24 cellular contexts compared by ENCODE assay signal in the genomic region with DNA sequence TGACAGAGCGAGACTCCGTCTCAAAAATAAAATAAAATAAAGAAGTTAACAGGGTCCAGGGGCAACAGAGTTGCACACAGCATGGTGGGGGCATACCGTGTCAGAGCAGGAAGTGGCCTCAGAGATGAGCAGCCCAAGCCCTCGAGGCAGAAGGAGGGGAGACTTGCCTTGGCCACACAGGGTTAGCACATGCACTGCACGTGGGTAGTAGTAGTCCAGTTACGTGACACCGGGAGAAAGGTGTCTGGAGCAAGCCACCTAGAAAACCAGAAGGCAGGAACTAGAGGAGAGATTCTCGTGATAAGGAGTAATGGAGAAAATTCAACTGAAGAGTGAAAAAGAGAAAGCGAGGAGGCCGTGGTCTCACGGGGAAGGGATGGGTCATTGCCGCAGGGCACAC. TPM values are rescaled to one million over a fixed set of nuclear protein-coding genes. Genes with fewer than 3 reads are reported as not detected.
"Had no signal": no experiment of that assay in that cellular context is flagged by ENCODE, and none has a peak within 500 bp of the region (broad histone marks: within the 10 kb centered on the region; RNA-seq: fewer than 3 reads in every experiment).

No MANE protein-coding gene starts in this region.

- H3K4me1 ChIP-seq: prostate gland had no signal

- H3K9me3 Mint-ChIP-seq: activated naive CD4-positive, alpha-beta T cell treated with anti-CD3 and anti-CD28 coated beads for 36 hours; activated naive CD8-positive, alpha-beta T cell treated with anti-CD3 and anti-CD28 coated beads for 36 hours; activated T-cell treated with anti-CD3 and anti-CD28 coated beads, Interleukin-2, amount 50 U/mL, for 72 hours; naive B cell; T-helper 2 cell treated with Interferon-gamma antibody and Interleukin-4, amounts not matched to agents 5 μg/mL and 100 μg/mL, for 36 hours had no signal

- H3K27me3 ChIP-seq: adrenal gland, body of pancreas, dorsolateral prefrontal cortex, gastrocnemius medialis, suprapubic skin had no signal

- H3K36me3 ChIP-seq: adrenal gland, gastrocnemius medialis, prostate gland, suprapubic skin, tibial artery had no signal

- DNase-seq: activated CD4-positive, alpha-beta T cell treated with anti-CD3 and anti-CD28 coated beads for 36 hours; activated CD4-positive, CD25-positive, alpha-beta regulatory T cell; activated CD8-positive, alpha-beta memory T cell treated with anti-CD3 and anti-CD28 coated beads, Interleukin-2, amount 10 ng/mL, durations not matched to agents 7 days and 5 days; activated CD8-positive, alpha-beta T cell treated with anti-CD3 and anti-CD28 coated beads, Interleukin-2, amount 10 ng/mL, durations not matched to agents 7 days and 5 days; activated naive CD4-positive, alpha-beta T cell treated with anti-CD3 and anti-CD28 coated beads for 36 hours; activated naive CD8-positive, alpha-beta T cell treated with anti-CD3 and anti-CD28 coated beads for 36 hours; activated T-cell treated with anti-CD3 and anti-CD28 coated beads, Interleukin-2, amount 50 U/mL, for 72 hours; cerebellar nuclear complex; dorsolateral prefrontal cortex; effector memory CD4-positive, alpha-beta T cell; gastrocnemius medialis; hippocampal formation; naive B cell; occipital lobe; retina; stimulated activated naive CD4-positive, alpha-beta T cell; T-helper 1 cell had no signal

- H3K27ac Mint-ChIP-seq: activated CD4-positive, alpha-beta T cell treated with anti-CD3 and anti-CD28 coated beads for 36 hours; activated CD8-positive, alpha-beta memory T cell treated with anti-CD3 and anti-CD28 coated beads, Interleukin-2, amount 10 ng/mL, durations not matched to agents 7 days and 5 days; activated CD8-positive, alpha-beta T cell treated with anti-CD3 and anti-CD28 coated beads, Interleukin-2, amount 10 ng/mL, durations not matched to agents 7 days and 5 days; activated naive CD4-positive, alpha-beta T cell treated with anti-CD3 and anti-CD28 coated beads for 36 hours; activated naive CD8-positive, alpha-beta T cell treated with anti-CD3 and anti-CD28 coated beads for 36 hours; activated T-cell treated with anti-CD3 and anti-CD28 coated beads, Interleukin-2, amount 50 U/mL, for 72 hours; T-helper 2 cell treated with Interferon-gamma antibody and Interleukin-4, amounts not matched to agents 5 μg/mL and 100 μg/mL, for 36 hours had no signal

- H3K9me3 ChIP-seq: adrenal gland, body of pancreas, gastrocnemius medialis, prostate gland, suprapubic skin, tibial artery had no signal

- H3K27ac ChIP-seq: adrenal gland, body of pancreas, coronary artery, dorsolateral prefrontal cortex, gastrocnemius medialis, prostate gland, suprapubic skin, tibial artery had no signal

- H3K4me3 Mint-ChIP-seq: activated CD4-positive, alpha-beta T cell treated with anti-CD3 and anti-CD28 coated beads for 36 hours; activated CD8-positive, alpha-beta memory T cell treated with anti-CD3 and anti-CD28 coated beads, Interleukin-2, amount 10 ng/mL, durations not matched to agents 7 days and 5 days; activated CD8-positive, alpha-beta T cell treated with anti-CD3 and anti-CD28 coated beads, Interleukin-2, amount 10 ng/mL, durations not matched to agents 7 days and 5 days; activated naive CD4-positive, alpha-beta T cell treated with anti-CD3 and anti-CD28 coated beads for 36 hours; activated naive CD8-positive, alpha-beta T cell treated with anti-CD3 and anti-CD28 coated beads for 36 hours; activated T-cell treated with anti-CD3 and anti-CD28 coated beads, Interleukin-2, amount 50 U/mL, for 72 hours; naive B cell; T-helper 2 cell treated with Interferon-gamma antibody and Interleukin-4, amounts not matched to agents 5 μg/mL and 100 μg/mL, for 36 hours had no signal

- H3K36me3 Mint-ChIP-seq: activated CD8-positive, alpha-beta memory T cell treated with anti-CD3 and anti-CD28 coated beads, Interleukin-2, amount 10 ng/mL, durations not matched to agents 7 days and 5 days; activated naive CD8-positive, alpha-beta T cell treated with anti-CD3 and anti-CD28 coated beads for 36 hours; naive B cell had no signal

- ATAC-seq: activated CD4-positive, alpha-beta T cell treated with anti-CD3 and anti-CD28 coated beads for 36 hours; activated CD8-positive, alpha-beta memory T cell treated with anti-CD3 and anti-CD28 coated beads, Interleukin-2, amount 10 ng/mL, durations not matched to agents 7 days and 5 days; activated CD8-positive, alpha-beta T cell treated with anti-CD3 and anti-CD28 coated beads, Interleukin-2, amount 10 ng/mL, durations not matched to agents 7 days and 5 days; activated T-cell treated with anti-CD3 and anti-CD28 coated beads, Interleukin-2, amount 50 U/mL, for 72 hours; body of pancreas; gastrocnemius medialis had no signal

- H3K4me3 ChIP-seq: adrenal gland, body of pancreas, coronary artery, dorsolateral prefrontal cortex, gastrocnemius medialis, prostate gland, suprapubic skin, tibial artery had no signal

RNA-seq across cellular contexts. Expression of gene DENND2A, which starts 9.8 kb away (rescaled TPM):
- total RNA-seq: activated CD4-positive, alpha-beta T cell treated with anti-CD3 and anti-CD28 coated beads for 36 hours; activated CD8-positive, alpha-beta T cell treated with anti-CD3 and anti-CD28 coated beads, Interleukin-2, amount 10 ng/mL, durations not matched to agents 7 days and 5 days; activated naive CD4-positive, alpha-beta T cell treated with anti-CD3 and anti-CD28 coated beads for 36 hours; activated naive CD8-positive, alpha-beta T cell treated with anti-CD3 and anti-CD28 coated beads for 36 hours; activated T-cell treated with anti-CD3 and anti-CD28 coated beads, Interleukin-2, amount 50 U/mL, for 72 hours had no signal
